ENCODE assay signal across 8 cellular contexts in genomic region chr11:71451596-71452353, GRCh38. TPM values are rescaled to one million over a fixed set of nuclear protein-coding genes. Genes with fewer than 3 reads are reported as not detected.
A peak's percentile ranks its signal among the peaks of the same experiment; 100 is the strongest.
DNase-seq lines count a peak whose midpoint lies in the region; ATAC-seq and TF ChIP-seq lines count a peak whose summit lies in the region.

No MANE protein-coding gene starts in this region.

- peak overlapping the region; percentile 13 to 85 (median 84) for H3K27ac ChIP-seq in right lobe of liver
- peak overlapping the region; percentile 97 for H3K27ac ChIP-seq in thymus (ENCODE audit: low read depth)
- H3K27ac ChIP-seq in SJCRH30 = no peak overlapping the region

- peak; percentile 62 for DNase-seq in DMS53 treated with DMSO at 0.1 percent for 48 hours (lab: John Stamatoyannopoulos, UW; ENCODE audit: unreplicated experiment)
- DNase-seq in NB4 (ENCODE audit: low read depth) = peak; percentile 46
- no peak for DNase-seq in MCF 10A (ENCODE audit: unreplicated experiment)
- DNase-seq in right lobe of liver = peak in 2 of 3 donors; percentile 45 to 54
- DNase-seq in SJCRH30 = no peak
- DNase-seq in activated CD4-positive, alpha-beta T cell treated with anti-CD3 and anti-CD28 coated beads for 48 hours = no peak
- DNase-seq in NCI-H1694 treated with DMSO at 0.1 percent for 48 hours (lab: John Stamatoyannopoulos, UW) = no peak

- no peaks in the 10 kb centered on the region for H3K9me3 Mint-ChIP-seq in MCF 10A (ENCODE audit: unreplicated experiment)

- H3K27me3 ChIP-seq in right lobe of liver (no peaks in the 10 kb centered on the region), thymus (ENCODE audit: control insufficient read depth, insufficient read depth) (no peaks in the 10 kb centered on the region), SJCRH30 (no peaks in the 10 kb centered on the region)

- intact Hi-C loops in MCF 10A (cut with micrococcal nuclease) = loop anchor here (2.0 to 10.0 kb wide), 2 partner anchors 153 to 987 kb away; no protein-coding TSS in a partner anchor
- intact Hi-C loops in right lobe of liver (cut with DNase I) = no loop called here

- no TSS peak for BruUV-seq in MCF 10A (replicated peaks; lab: Mats Ljungman, UMichigan)

- POLR2A ChIA-PET in MCF 10A (lab: Yijun Ruan, JAX) = interaction anchor here (0.7 kb wide), 1 partner anchor 101 kb away, joined by 3 read pairs; no protein-coding TSS in a partner anchor

- peaks cover 33% of the 10 kb centered on the region for H3K4me1 Mint-ChIP-seq in MCF 10A (ENCODE audit: insufficient read depth, unreplicated experiment)

- TF ChIP-seq POLR2A in NB4 (IDR thresholded peaks at IDR 0.05; ENCODE audit: extremely low read depth, insufficient read length) (no peak), right lobe of liver (IDR thresholded peaks at IDR 0.05) (peak; percentile 29)

- TF ChIP-seq CTCF in NB4 (IDR thresholded peaks at IDR 0.05; ENCODE audit: low read depth, low read length) = no peak
- TF ChIP-seq CTCF in MCF 10A (IDR thresholded peaks at IDR 0.05; ENCODE audit: unreplicated experiment) = no peak
- no peak for TF ChIP-seq CTCF in right lobe of liver (IDR thresholded peaks at IDR 0.05)

- H3K36me3 ChIP-seq in right lobe of liver = peaks cover 0 to 17% (median 5%) of the 10 kb centered on the region in 4 donors
- H3K36me3 ChIP-seq in thymus (ENCODE audit: control insufficient read depth, insufficient read depth) = peaks cover 18% of the 10 kb centered on the region
- H3K36me3 ChIP-seq in SJCRH30 = peaks cover 3% of the 10 kb centered on the region; the same call in 1 of the 2 replicates

- CTCF ChIA-PET in MCF 10A (lab: Yijun Ruan, JAX) = interaction anchor here (0.6 kb wide), 1 partner anchor 46 kb away, joined by 5 read pairs; no protein-coding TSS in a partner anchor

- no peaks in the 10 kb centered on the region for H3K9me3 ChIP-seq in right lobe of liver
- no peaks in the 10 kb centered on the region for H3K9me3 ChIP-seq in thymus (ENCODE audit: control insufficient read depth)
- H3K9me3 ChIP-seq in SJCRH30 (replicated peaks) = no peaks in the 10 kb centered on the region

- WGBS in right lobe of liver (ENCODE audit: insufficient coverage, low coverage, low lambda C conversion rate, missing lambda C conversion rate) = 19% methylated on average over 12 of the region's 14 CpGs
- WGBS in thymus = 45% methylated on average over 14 of the region's 14 CpGs

- H3K36me3 Mint-ChIP-seq in MCF 10A (ENCODE audit: insufficient read depth, unreplicated experiment) = peaks cover 27% of the 10 kb centered on the region

- no peak overlapping the region for H3K27ac Mint-ChIP-seq in MCF 10A (ENCODE audit: low read depth, unreplicated experiment)

- H3K27me3 Mint-ChIP-seq in MCF 10A (ENCODE audit: insufficient read depth, unreplicated experiment) = no peaks in the 10 kb centered on the region

- H3K4me3 Mint-ChIP-seq in MCF 10A (ENCODE audit: unreplicated experiment) = peak overlapping the region; percentile 85

- H3K4me3 ChIP-seq in NB4 (ENCODE audit: low read depth, low read length) (peak overlapping the region; percentile 82), right lobe of liver (peak overlapping the region; percentile 66 to 83 (median 82)), thymus (ENCODE audit: low read length) (peak overlapping the region; percentile 74), SJCRH30 (no peak overlapping the region)

- ATAC-seq in right lobe of liver = no peak

- H3K4me1 ChIP-seq in right lobe of liver (peaks cover 3 to 44% (median 17%) of the 10 kb centered on the region in 4 donors), thymus (ENCODE audit: control insufficient read depth, insufficient read depth, low read length) (peaks cover 26% of the 10 kb centered on the region), SJCRH30 (no peaks in the 10 kb centered on the region; the same call in 1 of the 2 replicates)

RNA-seq across cellular contexts. Expression of gene NADSYN1, which starts 1.2 kb away (rescaled TPM):
- total RNA-seq in MCF 10A (2022) (73.6 and 76.2 TPM in 2 replicates), right lobe of liver (10 to 100 TPM; 26.4 to 54.7 (median 35.4) TPM)
- polyA plus RNA-seq in thymus = 113 TPM
- total RNA-seq in SJCRH30 (2014; rRNA removed; shearing (Covaris generic)) = 17.8 and 18.0 TPM in 2 replicates

RNA-seq across cellular contexts. Expression of gene DHCR7, which starts 3.6 kb away (rescaled TPM):
- total RNA-seq in MCF 10A (2022) = 48.2 and 72.6 TPM in 2 replicates
- 100 to 1,000 TPM in 4 of 6 experiments, 10 to 100 TPM in 2; 42.0 to 320 (median 126) TPM for total RNA-seq in right lobe of liver
- 4.1 TPM for polyA plus RNA-seq in thymus
- 40.1 and 42.8 TPM in 2 replicates for total RNA-seq in SJCRH30 (2014; rRNA removed; shearing (Covaris generic))

Comparison
In these comparisons a context has a peak if more than half of its experiments do, and no peak if none do; other contexts are left out.
1. DNase-seq: peak in DMS53 treated with DMSO at 0.1 percent for 48 hours (single experiment), NB4 (single experiment) and right lobe of liver (2 of 3); none in MCF 10A (single experiment), SJCRH30 (0 of 2), activated CD4-positive, alpha-beta T cell treated with anti-CD3 and anti-CD28 coated beads for 48 hours (single experiment) and NCI-H1694 treated with DMSO at 0.1 percent for 48 hours (single experiment).